ENCODE assay signal across 17 cellular contexts in the genomic region with DNA sequence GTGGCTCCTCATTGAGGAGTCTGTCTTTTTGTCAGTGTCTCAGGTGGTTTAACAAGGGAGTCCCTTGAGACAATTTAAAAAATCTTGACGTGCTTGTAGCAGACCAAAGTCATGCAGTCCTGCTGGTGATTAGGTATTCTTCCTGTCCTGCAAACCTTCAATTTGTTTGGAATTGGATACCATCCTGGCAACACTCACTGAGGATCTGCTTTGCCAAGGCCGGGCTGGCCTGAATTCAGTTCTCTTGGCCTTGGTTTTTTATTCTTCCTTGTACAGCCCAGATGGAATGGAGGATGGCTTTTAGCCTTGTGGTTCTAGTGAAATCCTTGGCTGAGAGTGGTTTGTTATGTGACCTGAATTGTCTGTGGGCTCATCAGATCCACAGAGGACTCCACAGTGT.
DNase-seq lines count a peak whose midpoint lies in the region; ATAC-seq and TF ChIP-seq lines count a peak whose summit lies in the region.
"Had no signal": no experiment of that assay in that cellular context is flagged by ENCODE, and none has a peak within 500 bp of the region (broad histone marks: within the 10 kb centered on the region; RNA-seq: fewer than 3 reads in every experiment).

No MANE protein-coding gene starts in this region.

- no peak overlapping the region for H3K27ac Mint-ChIP-seq in activated B cell treated with CpG ODN at 0.5 μM for 24 hours

- H3K4me1 Mint-ChIP-seq in activated B cell treated with CpG ODN at 0.5 μM for 24 hours: peaks cover 12% of the 10 kb centered on the region

- intact Hi-C loops in activated B cell treated with CpG ODN at 0.5 μM for 24 hours (cut with micrococcal nuclease) (no loop called here), heart right ventricle (cut with DNase I) (loop anchor here in 3 of 10 donors (5.0 to 10.0 kb wide), 4 partner anchors 57 to 128 kb away; partner anchors contain the start of gene PLXDC2 (in 1 of the 3)), psoas muscle (cut with DNase I) (loop anchor here in 1 of 2 donors (5.0 kb wide), 1 partner anchor 128 kb away; the partner anchor contains the start of gene PLXDC2)

- ATAC-seq in activated B cell treated with CpG ODN at 0.5 μM for 24 hours (ENCODE audit: low read depth): peak; percentile 42
- peak; percentile 43 to 89 (median 66) for ATAC-seq in heart right ventricle
- peak; percentile 48 to 83 (median 74) for ATAC-seq in psoas muscle
- no peak for ATAC-seq in GM18870 (IDR thresholded peaks at IDR 0.05; ENCODE audit: unreplicated experiment)
- ATAC-seq in HG03159 (IDR thresholded peaks at IDR 0.05; ENCODE audit: unreplicated experiment): no peak

- H3K27me3 ChIP-seq in BLaER1 treated with 17β-estradiol and CSF1 and Interleukin-3, amounts not matched to agents 10 nM and 100 nM: no peaks in the 10 kb centered on the region
- H3K27me3 ChIP-seq in heart right ventricle (no peaks in the 10 kb centered on the region), psoas muscle (ENCODE audit: insufficient read depth in 3 of 3, low read length in 2 of 3) (no peaks in the 10 kb centered on the region)

- H3K36me3 Mint-ChIP-seq in activated B cell treated with CpG ODN at 0.5 μM for 24 hours (ENCODE audit: low read depth): no peaks in the 10 kb centered on the region

- peak overlapping the region in 3 of 11 experiments; percentile 9 to 13 (median 12); a peak in 3 of 22 replicates for H3K27ac ChIP-seq in BLaER1 treated with 17β-estradiol and CSF1 and Interleukin-3, amounts not matched to agents 10 nM and 100 nM
- H3K27ac ChIP-seq in heart right ventricle: peak overlapping the region in 9 of 10 donors; percentile 1 to 72 (median 47)
- peak overlapping the region; percentile 51 for H3K27ac ChIP-seq in psoas muscle
- H3K27ac ChIP-seq: SK-N-MC had no signal

- CTCF ChIA-PET in activated B cell treated with CpG ODN at 0.5 μM for 24 hours (lab: Charles Lee): no interaction called here

- H4K20me1 ChIP-seq in BLaER1 treated with 17β-estradiol and CSF1 and Interleukin-3, amounts not matched to agents 10 nM and 100 nM: peaks cover 0 to 19% (median 5%) of the 10 kb centered on the region in 11 experiments; a peak in 5 of 22 replicates

- H3K9ac ChIP-seq in BLaER1 treated with 17β-estradiol and CSF1 and Interleukin-3, amounts not matched to agents 10 nM and 100 nM: no peak overlapping the region

- H3K4me1 ChIP-seq in BLaER1 treated with 17β-estradiol and CSF1 and Interleukin-3, amounts not matched to agents 10 nM and 100 nM: peaks cover 19 to 38% (median 33%) of the 10 kb centered on the region in 10 experiments
- peaks cover 20 to 70% (median 45%) of the 10 kb centered on the region in 9 donors for H3K4me1 ChIP-seq in heart right ventricle
- peaks cover 36% of the 10 kb centered on the region for H3K4me1 ChIP-seq in psoas muscle
- H3K4me1 ChIP-seq: Caco-2 had no signal

- H3K36me3 ChIP-seq in BLaER1 treated with 17β-estradiol and CSF1 and Interleukin-3, amounts not matched to agents 10 nM and 100 nM: peaks cover 0 to 10% (median 0%) of the 10 kb centered on the region in 11 experiments; a peak in 3 of 22 replicates
- no peaks in the 10 kb centered on the region for H3K36me3 ChIP-seq in heart right ventricle
- no peaks in the 10 kb centered on the region for H3K36me3 ChIP-seq in psoas muscle (ENCODE audit: insufficient read depth in 1 of 2, low read depth in 1 of 2)

- DNase-seq in activated B cell treated with CpG ODN at 0.5 μM for 24 hours (no peak), heart right ventricle (peak; percentile 49 to 50), psoas muscle (peak; percentile 64 to 77), NCI-H1092 treated with DMSO at 0.1 percent for 48 hours (lab: John Stamatoyannopoulos, UW) (no peak), T-helper 1 cell (no peak)
- DNase-seq: activated naive CD4-positive, alpha-beta T cell; Caco-2; GF-D8; IMR-90; islet precursor cell; NCI-H1105; NCI-H345; stimulated activated CD4-positive, alpha-beta T cell treated with anti-CD3 and anti-CD28 coated beads, Interleukin-4, amount 100 ng/mL, for 4 hours had no signal

- peak overlapping the region in 7 of 11 experiments; percentile 1 to 88 (median 28); a peak in 8 of 22 replicates for H3K4me2 ChIP-seq in BLaER1 treated with 17β-estradiol and CSF1 and Interleukin-3, amounts not matched to agents 10 nM and 100 nM

- TF ChIP-seq CTCF in activated B cell treated with CpG ODN at 0.5 μM for 24 hours (IDR thresholded peaks at IDR 0.05): no peak
- no peak for TF ChIP-seq CTCF in heart right ventricle (IDR thresholded peaks at IDR 0.05)
- TF ChIP-seq CTCF in psoas muscle (IDR thresholded peaks at IDR 0.05): no peak

- H3K9me3 Mint-ChIP-seq in activated B cell treated with CpG ODN at 0.5 μM for 24 hours: peaks cover 2% of the 10 kb centered on the region

- WGBS in heart right ventricle, 2 donors: 14 to 15% methylated on average over 2 of the region's 2 CpGs
- WGBS in psoas muscle, 3 donors: 7 to 15% (median 10%) methylated on average over 2 of the region's 2 CpGs

- POLR2A ChIA-PET in activated B cell treated with CpG ODN at 0.5 μM for 24 hours (lab: Charles Lee): no interaction called here

- H3K4me3 ChIP-seq in BLaER1 treated with 17β-estradiol and CSF1 and Interleukin-3, amounts not matched to agents 10 nM and 100 nM: no peak overlapping the region
- H3K4me3 ChIP-seq in heart right ventricle: no peak overlapping the region
- no peak overlapping the region for H3K4me3 ChIP-seq in psoas muscle
- H3K4me3 ChIP-seq: SK-N-MC had no signal

- H3K27me3 Mint-ChIP-seq in activated B cell treated with CpG ODN at 0.5 μM for 24 hours: no peaks in the 10 kb centered on the region

- H3K4me3 Mint-ChIP-seq in activated B cell treated with CpG ODN at 0.5 μM for 24 hours: no peak overlapping the region

- peaks cover 0 to 6% (median 0%) of the 10 kb centered on the region in 11 experiments; a peak in 2 of 22 replicates for H3K9me3 ChIP-seq in BLaER1 treated with 17β-estradiol and CSF1 and Interleukin-3, amounts not matched to agents 10 nM and 100 nM (replicated peaks in 1 of 11)
- H3K9me3 ChIP-seq in heart right ventricle (peaks cover 0 to under 1% (median 0%) of the 10 kb centered on the region in 11 donors), psoas muscle (no peaks in the 10 kb centered on the region)
- H3K9me3 ChIP-seq: Caco-2 had no signal

Comparison
In these comparisons a context has a peak if more than half of its experiments do, and no peak if none do; other contexts are left out.
1. ATAC-seq: peak in activated B cell treated with CpG ODN at 0.5 μM for 24 hours (single experiment), heart right ventricle (8 of 8) and psoas muscle (4 of 4); none in GM18870 (single experiment) and HG03159 (single experiment).
2. DNase-seq: peak in heart right ventricle (2 of 2) and psoas muscle (2 of 2); none in activated B cell treated with CpG ODN at 0.5 μM for 24 hours (single experiment), NCI-H1092 treated with DMSO at 0.1 percent for 48 hours (single experiment) and T-helper 1 cell (0 of 5).